Comparison of ENCODE assay signal across 24 cellular contexts in the genomic region with DNA sequence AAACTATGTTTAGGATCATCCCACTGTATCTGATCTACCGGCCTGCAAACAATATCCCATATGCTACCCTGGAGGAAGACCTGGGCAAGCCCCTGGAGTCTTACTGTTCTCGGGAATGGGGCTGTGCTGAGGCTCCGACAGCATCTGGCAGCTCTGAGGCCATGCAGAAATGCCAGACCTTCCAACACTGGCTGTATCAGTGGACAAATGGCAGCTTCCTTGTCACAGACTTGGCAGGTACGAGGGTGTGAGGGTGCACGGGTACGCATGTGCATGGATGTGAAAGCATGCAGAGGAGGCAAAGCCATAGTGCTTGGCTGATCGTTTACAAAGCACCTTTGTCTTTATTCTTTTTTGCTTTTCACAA. TPM values are rescaled to one million over a fixed set of nuclear protein-coding genes. Genes with fewer than 3 reads are reported as not detected.
DNase-seq lines count a peak whose midpoint lies in the region; ATAC-seq lines count a peak whose summit lies in the region.
"Had no signal": no experiment of that assay in that cellular context is flagged by ENCODE, and none has a peak within 500 bp of the region (broad histone marks: within the 10 kb centered on the region; RNA-seq: fewer than 3 reads in every experiment).

No MANE protein-coding gene starts in this region.

- intact Hi-C loops in Right ventricle myocardium inferior (cut with DNase I), result loop anchor here (5.0 to 10.0 kb wide), 2 partner anchors 63 to 280 kb away; no protein-coding TSS in a partner anchor
- intact Hi-C loops in cardiac septum (cut with DNase I), result loop anchor here (5.0 kb wide), 1 partner anchor 63 kb away; no protein-coding TSS in a partner anchor
- intact Hi-C loops in left cardiac atrium (cut with DNase I), result no loop called here

- no peak overlapping the region for H3K27ac Mint-ChIP-seq in T-helper 17 cell
- H3K27ac Mint-ChIP-seq: CD8-positive, alpha-beta T cell had no signal

- peaks cover 3% of the 10 kb centered on the region for H3K36me3 ChIP-seq in rectal smooth muscle tissue (ENCODE audit: control insufficient read depth, insufficient read depth, low read length)
- H3K36me3 ChIP-seq: SJSA1 had no signal

- H3K4me1 Mint-ChIP-seq in T-helper 17 cell, result peaks cover 4% of the 10 kb centered on the region

- no peak overlapping the region for H3K9ac ChIP-seq in rectal smooth muscle tissue (ENCODE audit: low read length)

- H3K27me3 ChIP-seq in rectal smooth muscle tissue (ENCODE audit: control insufficient read depth, insufficient read depth, low read length), result no peaks in the 10 kb centered on the region

- ATAC-seq in Right ventricle myocardium inferior (peak; percentile 60), left cardiac atrium (peak; percentile 21 to 81), T-helper 17 cell (no peak)
- ATAC-seq: CD8-positive, alpha-beta T cell; Panc1 had no signal

- no peaks in the 10 kb centered on the region for H3K9me3 ChIP-seq in T-helper 17 cell (ENCODE audit: control insufficient read depth, low read length, poor library complexity, severe bottlenecking)
- H3K9me3 ChIP-seq: SJSA1 had no signal

- no peaks in the 10 kb centered on the region for H3K36me3 Mint-ChIP-seq in T-helper 17 cell (ENCODE audit: low read depth)
- H3K36me3 Mint-ChIP-seq: CD8-positive, alpha-beta T cell had no signal

- H3K27ac ChIP-seq in rectal smooth muscle tissue (ENCODE audit: low read depth, low read length), result no peak overlapping the region
- H3K27ac ChIP-seq in caudate nucleus (ENCODE audit: low read depth, low read length), result no peak overlapping the region
- H3K27ac ChIP-seq: SJSA1 had no signal

- no peak for DNase-seq in Right ventricle myocardium inferior (ENCODE audit: missing footprints)
- no peak for DNase-seq in cardiac septum (ENCODE audit: low spot score)
- DNase-seq in left cardiac atrium, result no peak
- no peak for DNase-seq in caudate nucleus (lab: John Stamatoyannopoulos, UW)
- DNase-seq in T-helper 17 cell, result no peak
- no peak for DNase-seq in AG20443 (ENCODE audit: low spot score)
- no peak for DNase-seq in superior temporal gyrus (ENCODE audit: extremely low spot score)
- DNase-seq: 8988T; AML-193; C1 segment of cervical spinal cord; CD8-positive, alpha-beta T cell; Karpas-422; MV-4-11; NCI-H1105 treated with DMSO at 0.1 percent for 48 hours; NCI-H2029 treated with DMSO at 0.1 percent for 48 hours; NCI-H226; NCI-H510A treated with DMSO at 0.1 percent for 48 hours; NCI-H748 treated with DMSO at 0.1 percent for 48 hours had no signal

- peak overlapping the region; percentile 27 for H3K4me3 ChIP-seq in rectal smooth muscle tissue (ENCODE audit: low read length)
- H3K4me3 ChIP-seq: SJSA1 had no signal

- H3K4me1 ChIP-seq in rectal smooth muscle tissue (ENCODE audit: control insufficient read depth, insufficient read depth, low read length), result no peaks in the 10 kb centered on the region
- H3K4me1 ChIP-seq: SJSA1 had no signal

- H3K4me3 Mint-ChIP-seq in T-helper 17 cell, result no peak overlapping the region
- H3K4me3 Mint-ChIP-seq: CD8-positive, alpha-beta T cell had no signal

- H3K27me3 Mint-ChIP-seq in T-helper 17 cell, result no peaks in the 10 kb centered on the region

RNA-seq across cellular contexts. Expression of gene SLC28A1, which starts 20.1 kb away (rescaled TPM):
- total RNA-seq in Right ventricle myocardium inferior (0.24 TPM), cardiac septum (0.83 TPM), left cardiac atrium (under 1 TPM; 0.13 to 0.18 TPM), T-helper 17 cell (not detected)
- total RNA-seq: CD8-positive, alpha-beta T cell; Daoy; H1; M059J; SJSA1 had no signal

RNA-seq across cellular contexts. Expression of gene ALPK3, which starts 47.3 kb away (rescaled TPM):
- total RNA-seq in Right ventricle myocardium inferior (132 TPM), cardiac septum (190 TPM), left cardiac atrium (10 to 100 TPM; 59.9 to 75.7 TPM), T-helper 17 cell (under 1 TPM; 0.15 to 0.78 TPM)

Comparison
In these comparisons a context has a peak if more than half of its experiments do, and no peak if none do; other contexts are left out.
1. intact Hi-C loops: an anchor here in Right ventricle myocardium inferior (5.0 to 10.0 kb wide) and cardiac septum (5.0 kb wide); none called in left cardiac atrium.
2. RNA of gene ALPK3, which starts 47.3 kb away (total RNA-seq): 190 TPM in cardiac septum (single experiment), 132 TPM in Right ventricle myocardium inferior (single experiment) and 59.9 to 75.7 TPM in left cardiac atrium; 0.15 to 0.78 TPM in T-helper 17 cell; every median in the first group is over 10 times any median in the second.